ENCODE assay signal across 24 cellular contexts in genomic region chr12:108117163-108117849, GRCh38. TPM values are rescaled to one million over a fixed set of nuclear protein-coding genes. Genes with fewer than 3 reads are reported as not detected.
DNase-seq lines count a peak whose midpoint lies in the region; ATAC-seq, FAIRE-seq and TF ChIP-seq lines count a peak whose summit lies in the region.
"Had no signal": no experiment of that assay in that cellular context is flagged by ENCODE, and none has a peak within 500 bp of the region (broad histone marks: within the 10 kb centered on the region; RNA-seq: fewer than 3 reads in every experiment).

No MANE protein-coding gene starts in this region.

- peaks cover 14% of the 10 kb centered on the region for H3K4me1 ChIP-seq in neural progenitor cell
- H3K4me1 ChIP-seq: BLaER1, HAP-1 had no signal

- POLR2A ChIA-PET in GM10248 (lab: Yijun Ruan, JAX), result no interaction called here

- peak; percentile 60 for FAIRE-seq in bronchial epithelial cell (lab: Jason Lieb, UNC)
- FAIRE-seq: GM18507 had no signal

- H3K9me3 Mint-ChIP-seq in neural progenitor cell, result no peaks in the 10 kb centered on the region
- H3K9me3 Mint-ChIP-seq: activated T-helper 1 cell treated with anti-CD3 and anti-CD28 coated beads, Interleukin-12 subunit alpha, Interleukin-12 subunit beta, Interleukin-2, Interleukin-4 antibody, amounts not matched to agents 30 ng/mL and 10 ng/mL and 1 ng/mL, durations not matched to agents 14 hours and 24 hours and 36 hours; stimulated activated naive CD8-positive, alpha-beta T cell treated with anti-CD3 and anti-CD28 coated beads, Interleukin-15, Interleukin-2, amounts not matched to agents 100 ng/mL and 50 ng/mL, for 24 hours; type B pancreatic cell had no signal

- H3K36me3 ChIP-seq in bronchial epithelial cell (ENCODE audit: control insufficient read depth, insufficient read depth, low read length) (no peaks in the 10 kb centered on the region), neural progenitor cell (no peaks in the 10 kb centered on the region)
- H3K36me3 ChIP-seq: BLaER1, cardiac muscle cell, HAP-1 had no signal

- no peak overlapping the region for H3K4me3 ChIP-seq in bronchial epithelial cell (ENCODE audit: low read depth, low read length)
- no peak overlapping the region for H3K4me3 ChIP-seq in neural progenitor cell
- H3K4me3 ChIP-seq: BLaER1, cardiac muscle cell, HAP-1, mucosa of descending colon had no signal

- no peaks in the 10 kb centered on the region for H3K79me2 ChIP-seq in neural progenitor cell (ENCODE audit: low read depth)

- no peaks in the 10 kb centered on the region for H3K27me3 ChIP-seq in bronchial epithelial cell (ENCODE audit: control insufficient read depth, insufficient read depth, low read length)
- no peaks in the 10 kb centered on the region for H3K27me3 ChIP-seq in neural progenitor cell
- H3K27me3 ChIP-seq: BLaER1, cardiac muscle cell had no signal

- H3K4me3 Mint-ChIP-seq in neural progenitor cell, result no peak overlapping the region
- H3K4me3 Mint-ChIP-seq: activated CD8-positive, alpha-beta T cell treated with anti-CD3 and anti-CD28 coated beads, Interleukin-2, amount 10 ng/mL, durations not matched to agents 7 days and 5 days; activated T-helper 1 cell treated with anti-CD3 and anti-CD28 coated beads, Interleukin-12 subunit alpha, Interleukin-12 subunit beta, Interleukin-2, Interleukin-4 antibody, amounts not matched to agents 30 ng/mL and 10 ng/mL and 1 ng/mL, durations not matched to agents 14 hours and 24 hours and 36 hours; stimulated activated naive CD8-positive, alpha-beta T cell treated with anti-CD3 and anti-CD28 coated beads, Interleukin-15, Interleukin-2, amounts not matched to agents 100 ng/mL and 50 ng/mL, for 24 hours; type B pancreatic cell had no signal

- TF ChIP-seq CTCF in bronchial epithelial cell (IDR thresholded peaks at IDR 0.05; ENCODE audit: insufficient read depth, low read length, severe bottlenecking), result no peak
- no peak for TF ChIP-seq CTCF in neural progenitor cell (IDR thresholded peaks at IDR 0.05)
- TF ChIP-seq CTCF in GM20000 (IDR thresholded peaks at IDR 0.05; ENCODE audit: extremely low read depth, missing control alignments), result no peak
- TF ChIP-seq CTCF in GM10248 (IDR thresholded peaks at IDR 0.05; ENCODE audit: control extremely low read depth, extremely low read depth, low read depth, missing control alignments), result no peak

- H3F3A ChIP-seq in neural progenitor cell (ENCODE audit: low read depth), result peaks cover 11% of the 10 kb centered on the region

- peak; percentile 19 for DNase-seq in NCI-H1694 (lab: John Stamatoyannopoulos, UW)
- no peak for DNase-seq in NCI-H1694 treated with DMSO at 0.1 percent for 48 hours (lab: John Stamatoyannopoulos, UW)
- peak; percentile 51 for DNase-seq in NCI-H2196 treated with DMSO at 0.1 percent for 48 hours (lab: John Stamatoyannopoulos, UW; ENCODE audit: unreplicated experiment)
- DNase-seq in bronchial epithelial cell (ENCODE audit: low read depth), result peak; percentile 88
- no peak for DNase-seq in neural progenitor cell (ENCODE audit: low spot score)
- DNase-seq in GM20000 (ENCODE audit: low spot score), result no peak
- DNase-seq in GM10248 (ENCODE audit: extremely low spot score), result no peak
- DNase-seq: activated CD8-positive, alpha-beta T cell treated with anti-CD3 and anti-CD28 coated beads, Interleukin-2, amount 10 ng/mL, durations not matched to agents 7 days and 5 days; effector memory CD4-positive, alpha-beta T cell; hypothalamus; mucosa of descending colon; NCI-H2081 treated with DMSO at 0.1 percent for 48 hours had no signal

- no peak overlapping the region for H3K4me2 ChIP-seq in neural progenitor cell
- H3K4me2 ChIP-seq: BLaER1 had no signal

- no peaks in the 10 kb centered on the region for H4K20me1 ChIP-seq in neural progenitor cell (ENCODE audit: low read depth)
- H4K20me1 ChIP-seq: BLaER1 had no signal

- peaks cover 58% of the 10 kb centered on the region for H3K4me1 Mint-ChIP-seq in neural progenitor cell

- no peak overlapping the region for H3K9ac ChIP-seq in neural progenitor cell
- H3K9ac ChIP-seq: BLaER1 had no signal

- H3K36me3 Mint-ChIP-seq in neural progenitor cell, result no peaks in the 10 kb centered on the region
- H3K36me3 Mint-ChIP-seq: type B pancreatic cell had no signal

- peaks cover 6% of the 10 kb centered on the region for H3K27me3 Mint-ChIP-seq in neural progenitor cell (ENCODE audit: insufficient read depth, low read depth)

- ATAC-seq in HG03135 (IDR thresholded peaks at IDR 0.05; ENCODE audit: unreplicated experiment), result no peak
- ATAC-seq: activated CD8-positive, alpha-beta T cell treated with anti-CD3 and anti-CD28 coated beads, Interleukin-2, amount 10 ng/mL, durations not matched to agents 7 days and 5 days; mucosa of descending colon had no signal

- H2AFZ ChIP-seq in neural progenitor cell (replicated peaks), result no peak overlapping the region

- H3K27ac ChIP-seq in neural progenitor cell, result no peak overlapping the region
- H3K27ac ChIP-seq: 22Rv1, BLaER1, cardiac muscle cell had no signal

- no peaks in the 10 kb centered on the region for H3K9me3 ChIP-seq in neural progenitor cell (ENCODE audit: low read depth)
- H3K9me3 ChIP-seq: BLaER1, HAP-1, mucosa of descending colon had no signal

- peak overlapping the region; percentile 18 for H3K27ac Mint-ChIP-seq in neural progenitor cell
- H3K27ac Mint-ChIP-seq: activated CD8-positive, alpha-beta T cell treated with anti-CD3 and anti-CD28 coated beads, Interleukin-2, amount 10 ng/mL, durations not matched to agents 7 days and 5 days; activated T-helper 1 cell treated with anti-CD3 and anti-CD28 coated beads, Interleukin-12 subunit alpha, Interleukin-12 subunit beta, Interleukin-2, Interleukin-4 antibody, amounts not matched to agents 30 ng/mL and 10 ng/mL and 1 ng/mL, durations not matched to agents 14 hours and 24 hours and 36 hours; stimulated activated naive CD8-positive, alpha-beta T cell treated with anti-CD3 and anti-CD28 coated beads, Interleukin-15, Interleukin-2, amounts not matched to agents 100 ng/mL and 50 ng/mL, for 24 hours; type B pancreatic cell had no signal

- CTCF ChIA-PET in GM10248 (lab: Yijun Ruan, JAX), result no interaction called here

RNA-seq across cellular contexts. Expression of gene WSCD2, which starts 11.8 kb away (rescaled TPM):
- total RNA-seq in bronchial epithelial cell (not detected in 2 replicates), neural progenitor cell (ENCODE audit: low replicate concordance) (3.0 and 6.6 TPM in 2 replicates)
- total RNA-seq: activated CD8-positive, alpha-beta T cell treated with anti-CD3 and anti-CD28 coated beads, Interleukin-2, amount 10 ng/mL, durations not matched to agents 7 days and 5 days; activated T-helper 1 cell treated with anti-CD3 and anti-CD28 coated beads, Interleukin-12 subunit alpha, Interleukin-12 subunit beta, Interleukin-2, Interleukin-4 antibody, amounts not matched to agents 30 ng/mL and 10 ng/mL and 1 ng/mL, durations not matched to agents 14 hours and 24 hours and 36 hours; HT-29; M059J; renal cortical epithelial cell had no signal

Comparison
In these comparisons a context has a peak if more than half of its experiments do, and no peak if none do; other contexts are left out.
1. DNase-seq: peak in NCI-H1694 (single experiment), NCI-H2196 treated with DMSO at 0.1 percent for 48 hours (single experiment) and bronchial epithelial cell (single experiment); none in NCI-H1694 treated with DMSO at 0.1 percent for 48 hours (single experiment), neural progenitor cell (single experiment), GM20000 (single experiment) and GM10248 (single experiment).